17 cellular contexts compared by ENCODE assay signal in the genomic region with DNA sequence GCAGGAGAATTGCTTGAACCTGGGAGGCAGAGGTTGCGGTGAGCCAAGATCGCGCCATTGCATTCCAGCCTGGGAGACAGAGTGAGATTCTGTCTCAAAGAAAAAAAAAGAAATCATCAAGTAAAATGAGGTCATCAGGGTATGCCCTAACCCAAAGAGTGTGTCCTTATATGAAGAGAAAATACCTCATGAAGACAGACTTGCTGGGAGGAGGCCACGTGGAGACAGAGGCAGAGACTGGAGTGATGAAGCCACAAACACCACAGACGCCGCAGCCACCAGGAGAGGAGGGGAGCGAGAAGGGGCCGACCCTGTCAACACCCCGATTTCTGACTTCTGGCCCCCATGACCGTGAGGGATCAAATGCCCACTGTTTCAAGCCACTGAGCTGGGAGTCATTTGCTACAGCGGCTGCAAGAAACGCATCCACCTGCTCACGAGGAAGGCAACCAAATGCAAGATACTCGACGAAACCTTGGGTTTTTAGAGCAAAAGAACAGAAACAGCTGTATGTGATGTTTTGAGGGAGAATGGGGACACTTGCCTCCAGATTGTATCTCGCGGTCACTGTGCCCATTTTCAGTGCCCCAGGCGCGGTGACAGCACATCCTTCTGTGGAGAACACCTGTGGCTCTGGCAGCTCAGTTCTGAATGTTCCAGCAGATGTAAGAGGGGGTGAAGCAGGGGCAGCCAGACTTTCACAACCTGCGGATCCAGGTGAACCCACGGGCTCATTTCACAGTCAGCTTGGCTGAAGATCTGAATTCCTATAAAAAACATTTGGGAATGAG.
DNase-seq lines count a peak whose midpoint lies in the region; ATAC-seq and TF ChIP-seq lines count a peak whose summit lies in the region.
"Had no signal": no experiment of that assay in that cellular context is flagged by ENCODE, and none has a peak within 500 bp of the region (broad histone marks: within the 10 kb centered on the region; RNA-seq: fewer than 3 reads in every experiment).

No MANE protein-coding gene starts in this region.

- peaks cover 81% of the 10 kb centered on the region for H3K4me1 ChIP-seq in Karpas-422 (ENCODE audit: low read length)
- H3K4me1 ChIP-seq: BE2C, SJSA1 had no signal

- H2AFZ ChIP-seq in Karpas-422 (ENCODE audit: low read length) (no peak overlapping the region), SU-DHL-6 (ENCODE audit: low read depth, low read length, severe bottlenecking) (no peak overlapping the region)

- no peak for DNase-seq in activated naive CD8-positive, alpha-beta T cell treated with anti-CD3 and anti-CD28 coated beads, Interleukin-2, amount 10 ng/mL, durations not matched to agents 7 days and 5 days
- no peak for DNase-seq in activated naive CD8-positive, alpha-beta T cell treated with anti-CD3 and anti-CD28 coated beads for 36 hours
- DNase-seq in Karpas-422 = no peak
- DNase-seq in stimulated activated effector memory CD8-positive, alpha-beta T cell treated with anti-CD3 and anti-CD28 coated beads, Interleukin-12 subunit alpha, Interleukin-12 subunit beta, amount 100 ng/mL, for 72 hours (ENCODE audit: low spot score in 2 of 2) = no peak
- DNase-seq in NCI-H146 treated with DMSO at 0.1 percent for 48 hours (lab: John Stamatoyannopoulos, UW; ENCODE audit: unreplicated experiment) = no peak
- no peak for DNase-seq in AG08396 (ENCODE audit: low spot score)
- DNase-seq in substantia nigra (lab: John Stamatoyannopoulos, UW) = no peak
- DNase-seq: BE2C, COR-L47, DMS79 treated with DMSO at 0.1 percent for 48 hours, NCI-H1417, NCI-H1930, NCI-H69, Peyer's patch had no signal

- H3K79me2 ChIP-seq in Karpas-422 (ENCODE audit: low read length) (no peaks in the 10 kb centered on the region), SU-DHL-6 (ENCODE audit: insufficient read depth, low read length) (no peaks in the 10 kb centered on the region)

- H3K27ac ChIP-seq in Karpas-422 (ENCODE audit: low read length) (no peak overlapping the region), SU-DHL-6 (ENCODE audit: low read depth, low read length) (peak overlapping the region; percentile 85), substantia nigra (ENCODE audit: low read depth, low read length, poor library complexity, severe bottlenecking) (no peak overlapping the region)
- H3K27ac ChIP-seq: KMS-11, Peyer's patch, SJSA1 had no signal

- peak overlapping the region; percentile 37 for H3K4me3 Mint-ChIP-seq in activated naive CD8-positive, alpha-beta T cell treated with anti-CD3 and anti-CD28 coated beads, Interleukin-2, amount 10 ng/mL, durations not matched to agents 7 days and 5 days
- no peak overlapping the region for H3K4me3 Mint-ChIP-seq in activated naive CD8-positive, alpha-beta T cell treated with anti-CD3 and anti-CD28 coated beads for 36 hours
- no peak overlapping the region for H3K4me3 Mint-ChIP-seq in stimulated activated effector memory CD8-positive, alpha-beta T cell treated with anti-CD3 and anti-CD28 coated beads, Interleukin-12 subunit alpha, Interleukin-12 subunit beta, amount 100 ng/mL, for 72 hours

- no peaks in the 10 kb centered on the region for H3K36me3 Mint-ChIP-seq in activated naive CD8-positive, alpha-beta T cell treated with anti-CD3 and anti-CD28 coated beads, Interleukin-2, amount 10 ng/mL, durations not matched to agents 7 days and 5 days
- no peaks in the 10 kb centered on the region for H3K36me3 Mint-ChIP-seq in activated naive CD8-positive, alpha-beta T cell treated with anti-CD3 and anti-CD28 coated beads for 36 hours
- peaks cover 24% of the 10 kb centered on the region for H3K36me3 Mint-ChIP-seq in stimulated activated effector memory CD8-positive, alpha-beta T cell treated with anti-CD3 and anti-CD28 coated beads, Interleukin-12 subunit alpha, Interleukin-12 subunit beta, amount 100 ng/mL, for 72 hours

- H4K20me1 ChIP-seq in Karpas-422 (ENCODE audit: insufficient read depth, low read depth, low read length) (no peaks in the 10 kb centered on the region), SU-DHL-6 (ENCODE audit: low read depth, low read length) (no peaks in the 10 kb centered on the region)

- POLR2A ChIA-PET in activated naive CD8-positive, alpha-beta T cell treated with anti-CD3 and anti-CD28 coated beads, Interleukin-2, amount 10 ng/mL, durations not matched to agents 7 days and 5 days (lab: Charles Lee) = interaction anchor here (1.5 kb wide), 1 partner anchor 19 kb away, joined by 3 read pairs; no protein-coding TSS in a partner anchor

- ATAC-seq in activated naive CD8-positive, alpha-beta T cell treated with anti-CD3 and anti-CD28 coated beads, Interleukin-2, amount 10 ng/mL, durations not matched to agents 7 days and 5 days (ENCODE audit: low read depth) = no peak
- ATAC-seq in stimulated activated effector memory CD8-positive, alpha-beta T cell treated with anti-CD3 and anti-CD28 coated beads, Interleukin-12 subunit alpha, Interleukin-12 subunit beta, amount 100 ng/mL, for 72 hours = peak; percentile 47

- no peak for TF ChIP-seq CTCF in SU-DHL-6 (IDR thresholded peaks at IDR 0.05; ENCODE audit: insufficient read depth, low read length, poor library complexity, severe bottlenecking)

- H3K27me3 ChIP-seq in Karpas-422 (ENCODE audit: low read length) = no peaks in the 10 kb centered on the region
- no peaks in the 10 kb centered on the region for H3K27me3 ChIP-seq in SU-DHL-6 (ENCODE audit: low read length)
- H3K27me3 ChIP-seq: BE2C, Peyer's patch, SJSA1 had no signal

- H3K27ac Mint-ChIP-seq in activated naive CD8-positive, alpha-beta T cell treated with anti-CD3 and anti-CD28 coated beads, Interleukin-2, amount 10 ng/mL, durations not matched to agents 7 days and 5 days = peak overlapping the region; percentile 54
- H3K27ac Mint-ChIP-seq in activated naive CD8-positive, alpha-beta T cell treated with anti-CD3 and anti-CD28 coated beads for 36 hours = no peak overlapping the region
- peak overlapping the region; percentile 65 for H3K27ac Mint-ChIP-seq in stimulated activated effector memory CD8-positive, alpha-beta T cell treated with anti-CD3 and anti-CD28 coated beads, Interleukin-12 subunit alpha, Interleukin-12 subunit beta, amount 100 ng/mL, for 72 hours

- H3K36me3 ChIP-seq in Karpas-422 (ENCODE audit: insufficient read depth, low read length) (no peaks in the 10 kb centered on the region), SU-DHL-6 (ENCODE audit: low read length) (no peaks in the 10 kb centered on the region)
- H3K36me3 ChIP-seq: BE2C, Peyer's patch, SJSA1 had no signal

- H3K9me2 ChIP-seq in Karpas-422 (replicated peaks; ENCODE audit: insufficient read depth, low read length) (no peaks in the 10 kb centered on the region), SU-DHL-6 (replicated peaks; ENCODE audit: insufficient read depth, low read length) (no peaks in the 10 kb centered on the region)

- peaks cover 27% of the 10 kb centered on the region for H3F3A ChIP-seq in SU-DHL-6 (ENCODE audit: insufficient read depth)

- H3K4me1 Mint-ChIP-seq in activated naive CD8-positive, alpha-beta T cell treated with anti-CD3 and anti-CD28 coated beads, Interleukin-2, amount 10 ng/mL, durations not matched to agents 7 days and 5 days = peaks cover 21% of the 10 kb centered on the region
- peaks cover 3% of the 10 kb centered on the region for H3K4me1 Mint-ChIP-seq in activated naive CD8-positive, alpha-beta T cell treated with anti-CD3 and anti-CD28 coated beads for 36 hours
- peaks cover 43% of the 10 kb centered on the region for H3K4me1 Mint-ChIP-seq in stimulated activated effector memory CD8-positive, alpha-beta T cell treated with anti-CD3 and anti-CD28 coated beads, Interleukin-12 subunit alpha, Interleukin-12 subunit beta, amount 100 ng/mL, for 72 hours

- no peaks in the 10 kb centered on the region for H3K9me3 ChIP-seq in Karpas-422 (ENCODE audit: low read length)
- H3K9me3 ChIP-seq in SU-DHL-6 (ENCODE audit: insufficient read depth, low read length) = no peaks in the 10 kb centered on the region
- H3K9me3 ChIP-seq: BE2C, Peyer's patch, SJSA1 had no signal

- H3K9ac ChIP-seq in Karpas-422 (ENCODE audit: low read length) = no peak overlapping the region
- peak overlapping the region; percentile 28; the same call in 1 of the 2 replicates for H3K9ac ChIP-seq in SU-DHL-6 (ENCODE audit: low read length)
- H3K9ac ChIP-seq: KMS-11 had no signal

- peaks cover 56% of the 10 kb centered on the region for H3K27me3 Mint-ChIP-seq in activated naive CD8-positive, alpha-beta T cell treated with anti-CD3 and anti-CD28 coated beads, Interleukin-2, amount 10 ng/mL, durations not matched to agents 7 days and 5 days
- peaks cover 49% of the 10 kb centered on the region for H3K27me3 Mint-ChIP-seq in activated naive CD8-positive, alpha-beta T cell treated with anti-CD3 and anti-CD28 coated beads for 36 hours

- no peak overlapping the region for H3K4me3 ChIP-seq in Karpas-422 (ENCODE audit: low read length)
- H3K4me3 ChIP-seq in SU-DHL-6 (ENCODE audit: insufficient read depth, low read length, poor library complexity, severe bottlenecking) = peak overlapping the region; percentile 2
- H3K4me3 ChIP-seq: Peyer's patch, SJSA1 had no signal

- H3K9me3 Mint-ChIP-seq in activated naive CD8-positive, alpha-beta T cell treated with anti-CD3 and anti-CD28 coated beads, Interleukin-2, amount 10 ng/mL, durations not matched to agents 7 days and 5 days = no peaks in the 10 kb centered on the region
- no peaks in the 10 kb centered on the region for H3K9me3 Mint-ChIP-seq in activated naive CD8-positive, alpha-beta T cell treated with anti-CD3 and anti-CD28 coated beads for 36 hours
- H3K9me3 Mint-ChIP-seq in stimulated activated effector memory CD8-positive, alpha-beta T cell treated with anti-CD3 and anti-CD28 coated beads, Interleukin-12 subunit alpha, Interleukin-12 subunit beta, amount 100 ng/mL, for 72 hours = no peaks in the 10 kb centered on the region

- H3K4me2 ChIP-seq in Karpas-422 (ENCODE audit: low read depth, low read length, poor library complexity, severe bottlenecking) (peak overlapping the region; percentile 44), SU-DHL-6 (ENCODE audit: low read depth, low read length, poor library complexity, severe bottlenecking) (peak overlapping the region; percentile 50)
- H3K4me2 ChIP-seq: KMS-11 had no signal
